Comparison of ENCODE assay signal across 28 cellular contexts in genomic region chr19:33411621-33412180, GRCh38.
"Had no signal": no experiment of that assay in that cellular context is flagged by ENCODE, and none has a peak within 500 bp of the region (broad histone marks: within the 10 kb centered on the region; RNA-seq: fewer than 3 reads in every experiment).

No MANE protein-coding gene starts in this region.

- H3K9me3 ChIP-seq: adrenal gland, body of pancreas, breast epithelium, esophagus muscularis mucosa, gastrocnemius medialis had no signal

- H3K4me3 ChIP-seq: adrenal gland, body of pancreas, breast epithelium, cardiac muscle cell, coronary artery, dorsolateral prefrontal cortex, esophagus muscularis mucosa, gastrocnemius medialis had no signal

- ATAC-seq: activated CD4-positive, alpha-beta T cell treated with anti-CD3 and anti-CD28 coated beads for 36 hours; activated CD8-positive, alpha-beta memory T cell treated with anti-CD3 and anti-CD28 coated beads, Interleukin-2, amount 10 ng/mL, durations not matched to agents 7 days and 5 days; activated CD8-positive, alpha-beta T cell treated with anti-CD3 and anti-CD28 coated beads, Interleukin-2, amount 10 ng/mL, durations not matched to agents 7 days and 5 days; activated naive CD8-positive, alpha-beta T cell treated with anti-CD3 and anti-CD28 coated beads, Interleukin-2, amount 50 U/mL, for 24 hours; body of pancreas; effector memory CD8-positive, alpha-beta T cell; foreskin keratinocyte; gastrocnemius medialis had no signal

- H3K27ac ChIP-seq: adrenal gland, body of pancreas, breast epithelium, cardiac muscle cell, coronary artery, esophagus muscularis mucosa, foreskin keratinocyte, gastrocnemius medialis had no signal

- H3K27me3 ChIP-seq: adrenal gland, body of pancreas, breast epithelium, cardiac muscle cell, dorsolateral prefrontal cortex, esophagus muscularis mucosa, foreskin keratinocyte, gastrocnemius medialis had no signal

- H3K4me1 ChIP-seq: adrenal gland, body of pancreas, breast epithelium, foreskin keratinocyte had no signal

- DNase-seq: activated CD4-positive, alpha-beta memory T cell treated with anti-CD3 and anti-CD28 coated beads for 36 hours; activated CD4-positive, alpha-beta T cell treated with anti-CD3 and anti-CD28 coated beads for 36 hours; activated CD4-positive, alpha-beta T cell treated with anti-CD3 and anti-CD28 coated beads, Interleukin-2, amount 10 ng/mL, durations not matched to agents 24 days and 14 days; activated CD4-positive, CD25-positive, alpha-beta regulatory T cell; activated CD4-positive, CD25-positive, alpha-beta regulatory T cell treated with anti-CD3 and anti-CD28 coated beads, Interleukin-2, amount 50 U/mL, for 72 hours; activated CD8-positive, alpha-beta memory T cell treated with anti-CD3 and anti-CD28 coated beads, Interleukin-2, amount 10 ng/mL, durations not matched to agents 7 days and 5 days; activated CD8-positive, alpha-beta memory T cell treated with anti-CD3 and anti-CD28 coated beads, Interleukin-2, amount 50 U/mL, for 4 hours; activated CD8-positive, alpha-beta T cell treated with anti-CD3 and anti-CD28 coated beads, Interleukin-2, amount 10 ng/mL, durations not matched to agents 7 days and 5 days; activated effector memory CD4-positive, alpha-beta T cell treated with anti-CD3 and anti-CD28 coated beads, Interleukin-2, amount 50 U/mL, for 16 hours; activated naive CD4-positive, alpha-beta T cell treated with anti-CD3 and anti-CD28 coated beads for 36 hours; activated naive CD8-positive, alpha-beta T cell treated with anti-CD3 and anti-CD28 coated beads for 36 hours; activated naive CD8-positive, alpha-beta T cell treated with anti-CD3 and anti-CD28 coated beads, Interleukin-2, amount 50 U/mL, for 24 hours; activated T-cell treated with anti-CD3 and anti-CD28 coated beads, Interleukin-2, amount 50 U/mL, for 1 hour; activated T-cell treated with anti-CD3 and anti-CD28 coated beads, Interleukin-2, amount 50 U/mL, for 48 hours; adrenal gland; amygdala; aorta; body of pancreas; dorsolateral prefrontal cortex; effector memory CD8-positive, alpha-beta T cell; erythroblast; foreskin keratinocyte; gastrocnemius medialis; T-helper 2 cell had no signal

- H3K36me3 ChIP-seq: adrenal gland, breast epithelium, cardiac muscle cell, gastrocnemius medialis had no signal
